32 cellular contexts compared by ENCODE assay signal in the genomic region with DNA sequence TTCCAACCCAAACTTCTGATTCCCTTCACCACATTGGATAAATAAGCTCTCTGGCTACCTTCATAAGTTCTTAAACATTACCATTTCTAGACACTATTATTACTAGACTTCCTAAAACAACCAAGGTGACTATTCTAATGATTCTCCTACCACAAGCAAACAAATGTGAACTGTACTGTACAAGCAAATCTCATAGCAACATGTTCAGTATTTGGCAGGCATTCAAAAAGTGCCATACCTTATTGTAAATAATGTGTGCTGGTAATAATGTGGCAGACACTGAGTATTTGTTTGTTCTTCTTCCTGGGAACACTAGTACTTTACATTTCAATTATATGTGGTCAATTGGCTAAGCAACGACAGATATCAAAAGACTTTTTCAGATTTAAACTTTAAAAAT.
A peak's percentile ranks its signal among the peaks of the same experiment; 100 is the strongest.
DNase-seq lines count a peak whose midpoint lies in the region; ATAC-seq, FAIRE-seq and TF ChIP-seq lines count a peak whose summit lies in the region.
"Had no signal": no experiment of that assay in that cellular context is flagged by ENCODE, and none has a peak within 500 bp of the region (broad histone marks: within the 10 kb centered on the region; RNA-seq: fewer than 3 reads in every experiment).

No MANE protein-coding gene starts in this region.

- no peaks in the 10 kb centered on the region for H3K9me3 ChIP-seq in prostate gland
- H3K9me3 ChIP-seq: HAP-1, psoas muscle, thyroid gland, uterus had no signal

- H3K4me1 ChIP-seq in prostate gland (replicated peaks), result no peaks in the 10 kb centered on the region
- H3K4me1 ChIP-seq: HAP-1, psoas muscle, stomach, thyroid gland, uterus had no signal

- no peak for TF ChIP-seq CTCF in prostate gland (IDR thresholded peaks at IDR 0.05)

- DNase-seq in HT-29 (ENCODE audit: low spot score), result peak; percentile 74
- DNase-seq in NCI-H1436 treated with DMSO at 0.1 percent for 48 hours (lab: John Stamatoyannopoulos, UW), result peak; percentile 33
- peak; percentile 60 for DNase-seq in NCI-H510A treated with DMSO at 0.1 percent for 48 hours (lab: John Stamatoyannopoulos, UW)
- DNase-seq in left colon, result no peak
- DNase-seq in prostate gland (ENCODE audit: low spot score), result no peak
- DNase-seq in HTR-8/SVneo (ENCODE audit: insufficient read length, low spot score), result no peak
- no peak for DNase-seq in effector CD4-positive, alpha-beta T cell
- DNase-seq: ACHN; activated CD4-positive, alpha-beta T cell treated with anti-CD3 and anti-CD28 coated beads, Interleukin-2, amount 10 ng/mL, durations not matched to agents 7 days and 5 days; activated effector memory CD4-positive, alpha-beta T cell treated with Interleukin-2 at 50 U/mL for 16 hours; aorta; CD8-positive, alpha-beta memory T cell; DMS 273 treated with DMSO at 0.1 percent for 48 hours; hippocampal formation; IMR-90; naive thymus-derived CD8-positive, alpha-beta T cell; NCI-H2171; NCI-H82; nucleus accumbens; psoas muscle; stimulated activated CD4-positive, alpha-beta T cell treated with anti-CD3 and anti-CD28 coated beads, Interleukin-12 subunit alpha, Interleukin-12 subunit beta, amount 100 ng/mL, for 4 hours; stimulated activated CD4-positive, alpha-beta T cell treated with anti-CD3 and anti-CD28 coated beads, Interleukin-4, amount 100 ng/mL, for 1 hour; stomach; T-cell; thyroid gland; uterus had no signal

- WGBS in prostate gland, result 45% methylated on average over 1 of the region's 1 CpG

- no peaks in the 10 kb centered on the region for H3K36me3 ChIP-seq in prostate gland
- H3K36me3 ChIP-seq: HAP-1, stomach, thyroid gland, uterus had no signal

- ATAC-seq in left colon, result peak; percentile 98
- ATAC-seq: naive thymus-derived CD8-positive, alpha-beta T cell; psoas muscle; sciatic nerve; T-cell; WTC11 had no signal

- intact Hi-C loops in left colon (cut with DNase I, micrococcal nuclease) (no loop called here), prostate gland (cut with DNase I) (no loop called here)

- no peak overlapping the region for H3K27ac ChIP-seq in prostate gland
- H3K27ac ChIP-seq: psoas muscle, RWPE1, stomach, thyroid gland, uterus had no signal

- no peak for FAIRE-seq in HTR-8/SVneo (lab: Jason Lieb, UNC)
- FAIRE-seq: GM12891 had no signal

- no peak overlapping the region for H3K4me3 ChIP-seq in prostate gland
- H3K4me3 ChIP-seq: HAP-1, lung, psoas muscle, stomach, thyroid gland, uterus had no signal

- TF ChIP-seq POLR2A in prostate gland (IDR thresholded peaks at IDR 0.05), result no peak

- no peaks in the 10 kb centered on the region for H3K27me3 ChIP-seq in prostate gland (replicated peaks; ENCODE audit: insufficient read depth)
- H3K27me3 ChIP-seq: stomach, thyroid gland, uterus had no signal

Comparison
In these comparisons a context has a peak if more than half of its experiments do, and no peak if none do; other contexts are left out.
1. DNase-seq: peak in HT-29 (single experiment), NCI-H1436 treated with DMSO at 0.1 percent for 48 hours (single experiment) and NCI-H510A treated with DMSO at 0.1 percent for 48 hours (single experiment); none in left colon (0 of 2), prostate gland (single experiment), HTR-8/SVneo (single experiment) and effector CD4-positive, alpha-beta T cell (single experiment).